Comparison of ENCODE assay signal across 1 cellular context in the genomic region with DNA sequence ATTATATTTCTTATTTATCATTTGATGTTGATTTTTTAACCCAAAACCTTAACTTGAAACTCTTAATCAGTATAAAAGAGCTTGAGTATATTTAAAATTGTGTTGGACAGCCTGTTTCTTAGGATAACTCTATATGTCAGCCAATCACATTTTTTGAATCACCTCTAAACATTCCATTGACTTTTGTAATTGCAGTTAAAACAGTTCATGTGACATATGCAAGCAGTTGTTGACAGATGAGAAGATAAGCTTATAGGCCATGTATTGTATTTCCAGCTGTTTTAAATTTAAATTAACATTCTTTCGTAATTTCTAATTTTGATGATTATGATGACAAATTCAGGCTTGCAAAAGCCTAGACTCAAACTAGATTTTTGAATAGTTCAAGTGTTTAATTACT.
TF ChIP-seq lines count a peak whose summit lies in the region.

No MANE protein-coding gene starts in this region.

TF ChIP-seq in SK-N-SH treated with all-trans-retinoic acid at 6 μM for 48 hours, 23 proteins besides CTCF, POLR2A, EP300 and RAD21 (continued from another document):
- TF ChIP-seq, protein P1, sequence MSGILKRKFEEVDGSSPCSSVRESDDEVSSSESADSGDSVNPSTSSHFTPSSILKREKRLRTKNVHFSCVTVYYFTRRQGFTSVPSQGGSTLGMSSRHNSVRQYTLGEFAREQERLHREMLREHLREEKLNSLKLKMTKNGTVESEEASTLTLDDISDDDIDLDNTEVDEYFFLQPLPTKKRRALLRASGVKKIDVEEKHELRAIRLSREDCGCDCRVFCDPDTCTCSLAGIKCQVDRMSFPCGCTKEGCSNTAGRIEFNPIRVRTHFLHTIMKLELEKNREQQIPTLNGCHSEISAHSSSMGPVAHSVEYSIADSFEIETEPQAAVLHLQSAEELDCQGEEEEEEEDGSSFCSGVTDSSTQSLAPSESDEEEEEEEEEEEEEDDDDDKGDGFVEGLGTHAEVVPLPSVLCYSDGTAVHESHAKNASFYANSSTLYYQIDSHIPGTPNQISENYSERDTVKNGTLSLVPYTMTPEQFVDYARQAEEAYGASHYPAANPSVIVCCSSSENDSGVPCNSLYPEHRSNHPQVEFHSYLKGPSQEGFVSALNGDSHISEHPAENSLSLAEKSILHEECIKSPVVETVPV (CRISPR knock-in tag; IDR thresholded peaks at IDR 0.05) = no peak
- TF ChIP-seq ZC3H10 (CRISPR knock-in tag; IDR thresholded peaks at IDR 0.05) (no peak), OSR1 (CRISPR knock-in tag; IDR thresholded peaks at IDR 0.05) (no peak), RARB (CRISPR knock-in tag; IDR thresholded peaks at IDR 0.05) (no peak), PATZ1 (CRISPR knock-in tag; IDR thresholded peaks at IDR 0.05; ENCODE audit: borderline replicate concordance) (no peak), TCF4 (CRISPR knock-in tag; IDR thresholded peaks at IDR 0.05; ENCODE audit: borderline replicate concordance) (no peak)
